Comparison of ENCODE assay signal across 30 cellular contexts in genomic region chr14:68039593-68039992, GRCh38.
DNase-seq lines count a peak whose midpoint lies in the region; ATAC-seq and TF ChIP-seq lines count a peak whose summit lies in the region.
"Had no signal": no experiment of that assay in that cellular context is flagged by ENCODE, and none has a peak within 500 bp of the region (broad histone marks: within the 10 kb centered on the region; RNA-seq: fewer than 3 reads in every experiment).

No MANE protein-coding gene starts in this region.

- no peaks in the 10 kb centered on the region for H4K20me1 ChIP-seq in GM23248 (ENCODE audit: insufficient read depth)

- no peak overlapping the region for H3K9ac ChIP-seq in GM23248

- peak; percentile 35 for DNase-seq in HT1080 (ENCODE audit: low read depth)
- peak; percentile 45 for DNase-seq in amniotic epithelial cell (ENCODE audit: low read depth)
- peak; percentile 15 for DNase-seq in kidney tubule cell (ENCODE audit: low spot score)
- DNase-seq in uterus = no peak
- DNase-seq in GM23248 = no peak
- no peak for DNase-seq in endothelial cell (ENCODE audit: low spot score)
- DNase-seq: activated CD4-positive, alpha-beta T cell treated with anti-CD3 and anti-CD28 coated beads, Interleukin-2, amount 50 U/mL, for 4 hours; body of pancreas; CD4-positive, alpha-beta T cell; effector CD8-positive, alpha-beta T cell; esophagus squamous epithelium; gastrocnemius medialis; hippocampal formation; immature natural killer cell; natural killer cell; NCI-H1105; NCI-H1930; NCI-H345; Right ventricle myocardium superior; spleen; stimulated activated CD4-positive, alpha-beta T cell treated with anti-CD3 and anti-CD28 coated beads, Interleukin-2, amount 100 ng/mL, for 48 hours; T-helper 9 cell; testis had no signal

- H3K36me3 Mint-ChIP-seq in endothelial cell (ENCODE audit: low read depth, unreplicated experiment) = no peaks in the 10 kb centered on the region
- H3K36me3 Mint-ChIP-seq: natural killer cell; stimulated activated memory B cell treated with anti-CD40 and anti-IgM and Interleukin-4, amounts not matched to agents 10 μg/mL and 1 μg/mL and 100 μg/mL, for 72 hours had no signal

- H3F3A ChIP-seq in GM23248 (ENCODE audit: insufficient read depth) = no peaks in the 10 kb centered on the region

- no peaks in the 10 kb centered on the region for H3K27me3 ChIP-seq in uterus
- H3K27me3 ChIP-seq in GM23248 (replicated peaks; ENCODE audit: insufficient read depth) = no peaks in the 10 kb centered on the region
- H3K27me3 ChIP-seq: body of pancreas, esophagus squamous epithelium, gastrocnemius medialis, right atrium auricular region, spleen, testis had no signal

- no peak overlapping the region for H2AFZ ChIP-seq in GM23248

- TF ChIP-seq CTCF in uterus (IDR thresholded peaks at IDR 0.05) = no peak
- no peak for TF ChIP-seq CTCF in endothelial cell (IDR thresholded peaks at IDR 0.05; ENCODE audit: unreplicated experiment)

- H3K4me3 Mint-ChIP-seq in endothelial cell (ENCODE audit: unreplicated experiment) = no peak overlapping the region
- H3K4me3 Mint-ChIP-seq: activated naive CD8-positive, alpha-beta T cell; CD4-positive, alpha-beta T cell; immature natural killer cell; natural killer cell; stimulated activated memory B cell treated with anti-CD40 and anti-IgM and Interleukin-4, amounts not matched to agents 10 μg/mL and 1 μg/mL and 100 μg/mL, for 72 hours had no signal

- TF ChIP-seq POLR2A in uterus (IDR thresholded peaks at IDR 0.05) = no peak

- no peaks in the 10 kb centered on the region for H3K36me3 ChIP-seq in uterus
- no peaks in the 10 kb centered on the region for H3K36me3 ChIP-seq in GM23248 (ENCODE audit: low read depth)
- H3K36me3 ChIP-seq: esophagus squamous epithelium, gastrocnemius medialis, right atrium auricular region, spleen had no signal

- no peak overlapping the region for H3K27ac Mint-ChIP-seq in endothelial cell (ENCODE audit: unreplicated experiment)
- H3K27ac Mint-ChIP-seq: activated naive CD8-positive, alpha-beta T cell; activated T-helper 2 cell treated with anti-CD3 and anti-CD28 coated beads, Interferon-gamma antibody, Interleukin-2, Interleukin-4, amounts not matched to agents 10 μg/mL and 5 μg/mL and 100 μg/mL, durations not matched to agents 14 hours and 24 hours and 36 hours; CD4-positive, alpha-beta T cell; immature natural killer cell; natural killer cell; stimulated activated memory B cell treated with anti-CD40 and anti-IgM and Interleukin-4, amounts not matched to agents 10 μg/mL and 1 μg/mL and 100 μg/mL, for 72 hours had no signal

- no peaks in the 10 kb centered on the region for H3K79me2 ChIP-seq in GM23248 (ENCODE audit: insufficient read depth)

- peaks cover 12% of the 10 kb centered on the region for H3K4me1 Mint-ChIP-seq in endothelial cell (ENCODE audit: unreplicated experiment)
- H3K4me1 Mint-ChIP-seq: immature natural killer cell had no signal

- no peak for ATAC-seq in HG02798 (IDR thresholded peaks at IDR 0.05; ENCODE audit: poor library complexity, unreplicated experiment)
- ATAC-seq: body of pancreas; gastrocnemius medialis; left lobe of liver; natural killer cell; stimulated activated memory B cell treated with anti-CD40 and anti-IgM and Interleukin-4, amounts not matched to agents 10 μg/mL and 1 μg/mL and 100 μg/mL, for 72 hours had no signal

- no peak overlapping the region for H3K4me3 ChIP-seq in uterus
- H3K4me3 ChIP-seq in GM23248 = no peak overlapping the region
- H3K4me3 ChIP-seq: body of pancreas, esophagus squamous epithelium, gastrocnemius medialis, right atrium auricular region, spleen, testis had no signal

- intact Hi-C loops in uterus (cut with DNase I; ENCODE audit: low total_unique reads) = no loop called here

- H3K27me3 Mint-ChIP-seq in endothelial cell (ENCODE audit: unreplicated experiment) = peaks cover 1% of the 10 kb centered on the region
- H3K27me3 Mint-ChIP-seq: activated naive CD8-positive, alpha-beta T cell; CD4-positive, alpha-beta T cell; stimulated activated memory B cell treated with anti-CD40 and anti-IgM and Interleukin-4, amounts not matched to agents 10 μg/mL and 1 μg/mL and 100 μg/mL, for 72 hours had no signal

- H3K4me1 ChIP-seq in uterus (peaks cover 0 to 4% of the 10 kb centered on the region in 2 donors), GM23248 (ENCODE audit: insufficient read depth) (no peaks in the 10 kb centered on the region)
- H3K4me1 ChIP-seq: body of pancreas, right atrium auricular region, spleen had no signal

- H3K4me2 ChIP-seq in GM23248 (ENCODE audit: unreplicated experiment) = no peak overlapping the region

- no peaks in the 10 kb centered on the region for H3K9me3 ChIP-seq in uterus
- H3K9me3 ChIP-seq in GM23248 (ENCODE audit: low read depth) = no peaks in the 10 kb centered on the region
- H3K9me3 ChIP-seq: body of pancreas, esophagus squamous epithelium, gastrocnemius medialis, right atrium auricular region, spleen, testis had no signal

- no peaks in the 10 kb centered on the region for H3K9me3 Mint-ChIP-seq in endothelial cell (ENCODE audit: unreplicated experiment)
- H3K9me3 Mint-ChIP-seq: activated T-helper 2 cell treated with anti-CD3 and anti-CD28 coated beads, Interferon-gamma antibody, Interleukin-2, Interleukin-4, amounts not matched to agents 10 μg/mL and 5 μg/mL and 100 μg/mL, durations not matched to agents 14 hours and 24 hours and 36 hours; CD4-positive, alpha-beta T cell; immature natural killer cell; natural killer cell; stimulated activated memory B cell treated with anti-CD40 and anti-IgM and Interleukin-4, amounts not matched to agents 10 μg/mL and 1 μg/mL and 100 μg/mL, for 72 hours had no signal

- in situ Hi-C loops in GM23248 (cut with MboI) = no loop called here

- peak overlapping the region; percentile 67 to 77 for H3K27ac ChIP-seq in uterus
- no peak overlapping the region for H3K27ac ChIP-seq in GM23248
- H3K27ac ChIP-seq: body of pancreas, gastrocnemius medialis, HL-60, right atrium auricular region, spleen, testis had no signal

- H3K9me2 ChIP-seq in GM23248 (ENCODE audit: insufficient read depth) = no peaks in the 10 kb centered on the region

Comparison
In these comparisons a context has a peak if more than half of its experiments do, and no peak if none do; other contexts are left out.
1. DNase-seq: peak in HT1080 (single experiment), amniotic epithelial cell (single experiment) and kidney tubule cell (single experiment); none in uterus (0 of 2), GM23248 (single experiment) and endothelial cell (single experiment).